ENCODE assay signal across 8 cellular contexts in genomic region chr11:120303004-120303637, GRCh38. TPM values are rescaled to one million over a fixed set of nuclear protein-coding genes. Genes with fewer than 3 reads are reported as not detected.
DNase-seq lines count a peak whose midpoint lies in the region; ATAC-seq and TF ChIP-seq lines count a peak whose summit lies in the region.

No MANE protein-coding gene starts in this region.

- peak; percentile 77 for TF ChIP-seq CTCF in GM12801 (IDR thresholded peaks at IDR 0.05; ENCODE audit: extremely low read depth, insufficient read length)

- H3K36me3 Mint-ChIP-seq in naive B cell: no peaks in the 10 kb centered on the region

- DNase-seq in NOMO-1 (lab: John Stamatoyannopoulos, UW; ENCODE audit: unreplicated experiment in 2 of 2) (peak; percentile 55 to 76), erythroblast (lab: John Stamatoyannopoulos, UW) (peak; percentile 63 to 82), naive B cell (peak; percentile 34)
- DNase-seq in activated CD8-positive, alpha-beta memory T cell treated with anti-CD3 and anti-CD28 coated beads, Interleukin-2, amount 50 U/mL, for 1 hour (ENCODE audit: extremely low read depth): peak; percentile 13
- peak in 5 of 6 experiments; percentile 5 to 51 (median 11) for DNase-seq in stimulated activated naive CD4-positive, alpha-beta T cell (lab: John Stamatoyannopoulos, UW)

- H3K27ac Mint-ChIP-seq in naive B cell: no peak overlapping the region

- H3K9me3 Mint-ChIP-seq in naive B cell: no peaks in the 10 kb centered on the region

- peak; percentile 82 for ATAC-seq in HG03378 (IDR thresholded peaks at IDR 0.05; ENCODE audit: unreplicated experiment)
- peak; percentile 56 to 57 for ATAC-seq in naive B cell (ENCODE audit: low read depth in 2 of 2)
- ATAC-seq in HG02610 (IDR thresholded peaks at IDR 0.05; ENCODE audit: unreplicated experiment): no peak

- H3K27me3 Mint-ChIP-seq in naive B cell: peaks cover 45 to 55% (median 47%) of the 10 kb centered on the region in 3 donors

- H3K4me3 Mint-ChIP-seq in naive B cell: no peak overlapping the region

- H3K4me1 Mint-ChIP-seq in naive B cell: peaks cover 0 to 3% (median 0%) of the 10 kb centered on the region in 3 donors

- TF ChIP-seq POLR2A in erythroblast (IDR thresholded peaks at IDR 0.05; ENCODE audit: low read length): no peak

RNA-seq across cellular contexts. Expression of gene TLCD5, which starts 22.0 kb away (rescaled TPM):
- not detected for polyA plus RNA-seq in naive B cell (ENCODE audit: low read depth in 6 of 6)

RNA-seq across cellular contexts. Expression of gene ARHGEF12, which starts 33.1 kb away (rescaled TPM):
- 1 to 10 TPM in 5 of 6 donors, not detected in 1; 2.3 to 4.3 (median 3.6) TPM for polyA plus RNA-seq in naive B cell (ENCODE audit: low read depth in 6 of 6)

Comparison
In these comparisons a context has a peak if more than half of its experiments do, and no peak if none do; other contexts are left out.
1. DNase-seq: peak in every context shown above with its lines; median percentile 72 in erythroblast; 66 in NOMO-1; 34 in naive B cell; 13 in activated CD8-positive, alpha-beta memory T cell treated with anti-CD3 and anti-CD28 coated beads, Interleukin-2, amount 50 U/mL, for 1 hour; 11 in stimulated activated naive CD4-positive, alpha-beta T cell.